In the genomic region with DNA sequence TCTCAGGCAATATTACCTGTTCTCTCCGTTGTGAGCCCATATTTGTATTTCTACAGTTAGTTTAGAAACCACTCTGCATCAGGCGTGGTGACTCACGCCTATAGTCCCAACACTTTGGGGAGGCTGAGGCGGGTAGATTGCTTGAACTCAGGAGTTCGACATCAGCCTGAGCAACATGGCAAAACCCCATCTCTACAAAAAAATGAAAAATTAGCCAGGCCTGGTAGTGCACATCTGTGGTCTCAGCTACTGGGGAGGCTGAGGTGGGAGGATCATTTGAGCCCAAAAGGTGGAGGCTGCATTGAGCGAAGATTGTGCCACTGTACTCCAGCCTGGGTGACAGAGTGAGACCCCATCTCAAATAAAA, we compare ENCODE assay signal across 14 cellular contexts. TPM values are rescaled to one million over a fixed set of nuclear protein-coding genes. Genes with fewer than 3 reads are reported as not detected.
DNase-seq lines count a peak whose midpoint lies in the region; ATAC-seq, FAIRE-seq and TF ChIP-seq lines count a peak whose summit lies in the region.
"Had no signal": no experiment of that assay in that cellular context is flagged by ENCODE, and none has a peak within 500 bp of the region (broad histone marks: within the 10 kb centered on the region; RNA-seq: fewer than 3 reads in every experiment).

No MANE protein-coding gene starts in this region.

- H3K4me3 ChIP-seq in tibial nerve (no peak overlapping the region), small intestine (ENCODE audit: low read depth in 1 of 2, low read length in 2 of 2) (no peak overlapping the region)
- H3K4me3 ChIP-seq: mucosa of descending colon had no signal

- no peak for TF ChIP-seq POLR2A in tibial nerve (IDR thresholded peaks at IDR 0.05)

- peak; percentile 54 for DNase-seq in activated naive CD4-positive, alpha-beta T cell treated with anti-CD3 and anti-CD28 coated beads for 36 hours
- DNase-seq in activated naive CD4-positive, alpha-beta T cell treated with anti-CD3 and anti-CD28 coated beads, Interleukin-2, amount 10 ng/mL, durations not matched to agents 7 days and 5 days = no peak
- peak; percentile 61 for DNase-seq in activated CD8-positive, alpha-beta T cell treated with anti-CD3 and anti-CD28 coated beads for 36 hours
- DNase-seq in naive B cell = no peak
- DNase-seq in tibial nerve (ENCODE audit: low spot score in 2 of 2) = no peak
- DNase-seq in small intestine = no peak
- DNase-seq in omental fat pad (ENCODE audit: low spot score) = no peak
- DNase-seq: cerebellar nuclear complex, mucosa of descending colon, NCI-H526 treated with DMSO at 0.1 percent for 48 hours, Right ventricle myocardium superior had no signal

- H3K9me3 Mint-ChIP-seq in activated naive CD4-positive, alpha-beta T cell treated with anti-CD3 and anti-CD28 coated beads for 36 hours = no peaks in the 10 kb centered on the region
- no peaks in the 10 kb centered on the region for H3K9me3 Mint-ChIP-seq in activated naive CD4-positive, alpha-beta T cell treated with anti-CD3 and anti-CD28 coated beads, Interleukin-2, amount 10 ng/mL, durations not matched to agents 7 days and 5 days
- peaks cover 2% of the 10 kb centered on the region for H3K9me3 Mint-ChIP-seq in activated CD8-positive, alpha-beta T cell treated with anti-CD3 and anti-CD28 coated beads for 36 hours
- peaks cover 0 to 6% (median 3%) of the 10 kb centered on the region in 7 donors for H3K9me3 Mint-ChIP-seq in naive B cell

- no peak overlapping the region for H3K27ac Mint-ChIP-seq in activated naive CD4-positive, alpha-beta T cell treated with anti-CD3 and anti-CD28 coated beads for 36 hours
- no peak overlapping the region for H3K27ac Mint-ChIP-seq in activated naive CD4-positive, alpha-beta T cell treated with anti-CD3 and anti-CD28 coated beads, Interleukin-2, amount 10 ng/mL, durations not matched to agents 7 days and 5 days
- peak overlapping the region; percentile 79 for H3K27ac Mint-ChIP-seq in activated CD8-positive, alpha-beta T cell treated with anti-CD3 and anti-CD28 coated beads for 36 hours
- peak overlapping the region in 4 of 6 donors; percentile 41 to 90 (median 79) for H3K27ac Mint-ChIP-seq in naive B cell

- H3K36me3 ChIP-seq in tibial nerve (no peaks in the 10 kb centered on the region), small intestine (ENCODE audit: control insufficient read depth in 2 of 2, insufficient read depth in 2 of 2, low read length in 2 of 2) (no peaks in the 10 kb centered on the region)

- intact Hi-C loops in activated naive CD4-positive, alpha-beta T cell treated with anti-CD3 and anti-CD28 coated beads for 36 hours (cut with micrococcal nuclease) = no loop called here
- intact Hi-C loops in activated CD8-positive, alpha-beta T cell treated with anti-CD3 and anti-CD28 coated beads for 36 hours (cut with micrococcal nuclease) = loop anchor here (5.0 kb wide), 1 partner anchor 43 kb away; no protein-coding TSS in a partner anchor

- H3K9me3 ChIP-seq in tibial nerve (no peaks in the 10 kb centered on the region), small intestine (ENCODE audit: control insufficient read depth, low read depth) (no peaks in the 10 kb centered on the region)
- H3K9me3 ChIP-seq: mucosa of descending colon had no signal

- CTCF ChIA-PET in activated naive CD4-positive, alpha-beta T cell treated with anti-CD3 and anti-CD28 coated beads for 36 hours (lab: Charles Lee) = interaction anchor here (0.6 to 1.5 kb wide), 2 partner anchors 10 to 24 kb away, joined by 3 to 4 read pairs; no protein-coding TSS in a partner anchor
- CTCF ChIA-PET in activated naive CD4-positive, alpha-beta T cell treated with anti-CD3 and anti-CD28 coated beads, Interleukin-2, amount 10 ng/mL, durations not matched to agents 7 days and 5 days (lab: Charles Lee) = interaction anchor here (5.4 kb wide), 1 partner anchor 56 kb away, joined by 53 read pairs; no protein-coding TSS in a partner anchor
- CTCF ChIA-PET in activated CD8-positive, alpha-beta T cell treated with anti-CD3 and anti-CD28 coated beads for 36 hours (lab: Charles Lee) = interaction anchor here (16.5 kb wide), 1 partner anchor 57 kb away, joined by 168 read pairs; no protein-coding TSS in a partner anchor

- no peak for FAIRE-seq in small intestine (lab: Jason Lieb, UNC)

- H3K4me1 ChIP-seq in tibial nerve = peaks cover 0 to 35% (median 31%) of the 10 kb centered on the region in 4 donors
- peaks cover 6 to 8% of the 10 kb centered on the region in 2 donors for H3K4me1 ChIP-seq in small intestine (ENCODE audit: control insufficient read depth in 2 of 2, insufficient read depth in 1 of 2, low read depth in 1 of 2, low read length in 1 of 2)

- H3K36me3 Mint-ChIP-seq in activated naive CD4-positive, alpha-beta T cell treated with anti-CD3 and anti-CD28 coated beads for 36 hours (ENCODE audit: low read depth) = no peaks in the 10 kb centered on the region
- peaks cover 1% of the 10 kb centered on the region for H3K36me3 Mint-ChIP-seq in activated naive CD4-positive, alpha-beta T cell treated with anti-CD3 and anti-CD28 coated beads, Interleukin-2, amount 10 ng/mL, durations not matched to agents 7 days and 5 days
- H3K36me3 Mint-ChIP-seq in activated CD8-positive, alpha-beta T cell treated with anti-CD3 and anti-CD28 coated beads for 36 hours (ENCODE audit: low read depth) = no peaks in the 10 kb centered on the region
- peaks cover 8% of the 10 kb centered on the region in 2 donors for H3K36me3 Mint-ChIP-seq in naive B cell

- no peak for TF ChIP-seq EP300 in tibial nerve (IDR thresholded peaks at IDR 0.05)

- peak; percentile 17 for ATAC-seq in activated CD8-positive, alpha-beta T cell treated with anti-CD3 and anti-CD28 coated beads for 36 hours
- ATAC-seq in naive B cell (ENCODE audit: low read depth in 2 of 2) (no peak), HG02973 (IDR thresholded peaks at IDR 0.05; ENCODE audit: unreplicated experiment) (no peak), omental fat pad (ENCODE audit: low FRiP score) (no peak)
- ATAC-seq: sciatic nerve had no signal

- no peaks in the 10 kb centered on the region for H3K27me3 Mint-ChIP-seq in activated naive CD4-positive, alpha-beta T cell treated with anti-CD3 and anti-CD28 coated beads for 36 hours (ENCODE audit: low read depth)
- peaks cover 9% of the 10 kb centered on the region for H3K27me3 Mint-ChIP-seq in activated naive CD4-positive, alpha-beta T cell treated with anti-CD3 and anti-CD28 coated beads, Interleukin-2, amount 10 ng/mL, durations not matched to agents 7 days and 5 days
- no peaks in the 10 kb centered on the region for H3K27me3 Mint-ChIP-seq in activated CD8-positive, alpha-beta T cell treated with anti-CD3 and anti-CD28 coated beads for 36 hours
- no peaks in the 10 kb centered on the region for H3K27me3 Mint-ChIP-seq in naive B cell

- TF ChIP-seq CTCF in activated CD8-positive, alpha-beta T cell treated with anti-CD3 and anti-CD28 coated beads for 36 hours (IDR thresholded peaks at IDR 0.05) = no peak
- TF ChIP-seq CTCF in tibial nerve (IDR thresholded peaks at IDR 0.05) = no peak
- no peak for TF ChIP-seq CTCF in omental fat pad (IDR thresholded peaks at IDR 0.05)

- WGBS in tibial nerve, 2 donors = 88 to 94% methylated on average over 6 of the region's 6 CpGs
- 79 to 87% (median 79%) methylated on average over 6 of the region's 6 CpGs for WGBS in small intestine, 3 donors

- POLR2A ChIA-PET in activated CD8-positive, alpha-beta T cell treated with anti-CD3 and anti-CD28 coated beads for 36 hours (lab: Charles Lee) = no interaction called here

- peaks cover 29% of the 10 kb centered on the region for H3K4me1 Mint-ChIP-seq in activated naive CD4-positive, alpha-beta T cell treated with anti-CD3 and anti-CD28 coated beads for 36 hours (ENCODE audit: low read depth)
- peaks cover 52% of the 10 kb centered on the region for H3K4me1 Mint-ChIP-seq in activated naive CD4-positive, alpha-beta T cell treated with anti-CD3 and anti-CD28 coated beads, Interleukin-2, amount 10 ng/mL, durations not matched to agents 7 days and 5 days
- peaks cover 57% of the 10 kb centered on the region for H3K4me1 Mint-ChIP-seq in activated CD8-positive, alpha-beta T cell treated with anti-CD3 and anti-CD28 coated beads for 36 hours (ENCODE audit: low read depth)
- H3K4me1 Mint-ChIP-seq in naive B cell = peaks cover 55 to 98% (median 72%) of the 10 kb centered on the region in 3 donors

- peak overlapping the region in 3 of 4 donors; percentile 73 to 91 (median 83) for H3K27ac ChIP-seq in tibial nerve
- peak overlapping the region in 1 of 2 donors; percentile 52 for H3K27ac ChIP-seq in small intestine (ENCODE audit: low read depth in 1 of 2, low read length in 1 of 2)
- H3K27ac ChIP-seq: epithelial cell of prostate had no signal

- no peaks in the 10 kb centered on the region for H3K27me3 ChIP-seq in tibial nerve
- H3K27me3 ChIP-seq in small intestine (ENCODE audit: control insufficient read depth in 2 of 2, insufficient read depth in 2 of 2, low read length in 2 of 2) = no peaks in the 10 kb centered on the region

- H3K4me3 Mint-ChIP-seq in activated naive CD4-positive, alpha-beta T cell treated with anti-CD3 and anti-CD28 coated beads for 36 hours = no peak overlapping the region
- H3K4me3 Mint-ChIP-seq in activated naive CD4-positive, alpha-beta T cell treated with anti-CD3 and anti-CD28 coated beads, Interleukin-2, amount 10 ng/mL, durations not matched to agents 7 days and 5 days = no peak overlapping the region
- H3K4me3 Mint-ChIP-seq in activated CD8-positive, alpha-beta T cell treated with anti-CD3 and anti-CD28 coated beads for 36 hours = no peak overlapping the region
- H3K4me3 Mint-ChIP-seq in naive B cell = peak overlapping the region in 5 of 8 donors; percentile 25 to 83 (median 39)

RNA-seq across cellular contexts. Expression of gene ID3, which starts 19.7 kb away (rescaled TPM):
- 10 to 100 TPM; 69.5 to 74.6 TPM for total RNA-seq in activated naive CD4-positive, alpha-beta T cell treated with anti-CD3 and anti-CD28 coated beads for 36 hours
- total RNA-seq in activated CD8-positive, alpha-beta T cell treated with anti-CD3 and anti-CD28 coated beads for 36 hours = 10 to 100 TPM; 70.4 to 74.3 TPM
- polyA plus RNA-seq in naive B cell (ENCODE audit: low read depth in 6 of 6) (10 to 100 TPM; 23.9 to 52.0 (median 31.2) TPM), small intestine (100 to 1,000 TPM in 2 of 3 donors, 10 to 100 TPM in 1; 78.1 to 135 (median 115) TPM)
- total RNA-seq in tibial nerve (100 to 1,000 TPM; 263 to 369 (median 312) TPM), omental fat pad (100 to 1,000 TPM; 134 to 322 (median 179) TPM)

RNA-seq across cellular contexts. Expression of gene E2F2, which starts 47.9 kb away (rescaled TPM):
- 10 to 100 TPM; 31.3 to 33.8 TPM for total RNA-seq in activated naive CD4-positive, alpha-beta T cell treated with anti-CD3 and anti-CD28 coated beads for 36 hours
- 10 to 100 TPM; 23.7 to 25.3 TPM for total RNA-seq in activated CD8-positive, alpha-beta T cell treated with anti-CD3 and anti-CD28 coated beads for 36 hours
- polyA plus RNA-seq in naive B cell (ENCODE audit: low read depth in 6 of 6) = 1 to 10 TPM in 2 of 6 donors, under 1 TPM in 4; 0.06 to 1.7 (median 0.46) TPM
- total RNA-seq in tibial nerve = under 1 TPM in 3 of 4 donors, not detected in 1; 0.20 to 0.30 (median 0.21) TPM
- 1 to 10 TPM; 1.9 to 4.0 (median 2.2) TPM for polyA plus RNA-seq in small intestine
- 1 to 10 TPM in 1 of 4 donors, under 1 TPM in 3; 0.31 to 1.5 (median 0.46) TPM for total RNA-seq in omental fat pad

Comparison
In these comparisons a context has a peak if more than half of its experiments do, and no peak if none do; other contexts are left out.
1. DNase-seq: peak in activated naive CD4-positive, alpha-beta T cell treated with anti-CD3 and anti-CD28 coated beads for 36 hours (single experiment) and activated CD8-positive, alpha-beta T cell treated with anti-CD3 and anti-CD28 coated beads for 36 hours (single experiment); none in activated naive CD4-positive, alpha-beta T cell treated with anti-CD3 and anti-CD28 coated beads, Interleukin-2, amount 10 ng/mL, durations not matched to agents 7 days and 5 days (single experiment), naive B cell (single experiment), tibial nerve (0 of 2), small intestine (single experiment) and omental fat pad (single experiment).
2. H3K27ac Mint-ChIP-seq: peak in activated CD8-positive, alpha-beta T cell treated with anti-CD3 and anti-CD28 coated beads for 36 hours (single experiment) and naive B cell (4 of 6); none in activated naive CD4-positive, alpha-beta T cell treated with anti-CD3 and anti-CD28 coated beads for 36 hours (single experiment) and activated naive CD4-positive, alpha-beta T cell treated with anti-CD3 and anti-CD28 coated beads, Interleukin-2, amount 10 ng/mL, durations not matched to agents 7 days and 5 days (single experiment).
3. H3K4me3 Mint-ChIP-seq: peak in naive B cell (5 of 8); none in activated naive CD4-positive, alpha-beta T cell treated with anti-CD3 and anti-CD28 coated beads for 36 hours (single experiment), activated naive CD4-positive, alpha-beta T cell treated with anti-CD3 and anti-CD28 coated beads, Interleukin-2, amount 10 ng/mL, durations not matched to agents 7 days and 5 days (single experiment) and activated CD8-positive, alpha-beta T cell treated with anti-CD3 and anti-CD28 coated beads for 36 hours (single experiment).
4. RNA of gene E2F2, which starts 47.9 kb away (total RNA-seq): 31.3 to 33.8 TPM in activated naive CD4-positive, alpha-beta T cell treated with anti-CD3 and anti-CD28 coated beads for 36 hours and 23.7 to 25.3 TPM in activated CD8-positive, alpha-beta T cell treated with anti-CD3 and anti-CD28 coated beads for 36 hours; 0.31 to 1.5 TPM in omental fat pad and 0.20 to 0.30 TPM in tibial nerve; every median in the first group is over 4 times any median in the second.